ENCODE assay signal across 24 cellular contexts in the genomic region with DNA sequence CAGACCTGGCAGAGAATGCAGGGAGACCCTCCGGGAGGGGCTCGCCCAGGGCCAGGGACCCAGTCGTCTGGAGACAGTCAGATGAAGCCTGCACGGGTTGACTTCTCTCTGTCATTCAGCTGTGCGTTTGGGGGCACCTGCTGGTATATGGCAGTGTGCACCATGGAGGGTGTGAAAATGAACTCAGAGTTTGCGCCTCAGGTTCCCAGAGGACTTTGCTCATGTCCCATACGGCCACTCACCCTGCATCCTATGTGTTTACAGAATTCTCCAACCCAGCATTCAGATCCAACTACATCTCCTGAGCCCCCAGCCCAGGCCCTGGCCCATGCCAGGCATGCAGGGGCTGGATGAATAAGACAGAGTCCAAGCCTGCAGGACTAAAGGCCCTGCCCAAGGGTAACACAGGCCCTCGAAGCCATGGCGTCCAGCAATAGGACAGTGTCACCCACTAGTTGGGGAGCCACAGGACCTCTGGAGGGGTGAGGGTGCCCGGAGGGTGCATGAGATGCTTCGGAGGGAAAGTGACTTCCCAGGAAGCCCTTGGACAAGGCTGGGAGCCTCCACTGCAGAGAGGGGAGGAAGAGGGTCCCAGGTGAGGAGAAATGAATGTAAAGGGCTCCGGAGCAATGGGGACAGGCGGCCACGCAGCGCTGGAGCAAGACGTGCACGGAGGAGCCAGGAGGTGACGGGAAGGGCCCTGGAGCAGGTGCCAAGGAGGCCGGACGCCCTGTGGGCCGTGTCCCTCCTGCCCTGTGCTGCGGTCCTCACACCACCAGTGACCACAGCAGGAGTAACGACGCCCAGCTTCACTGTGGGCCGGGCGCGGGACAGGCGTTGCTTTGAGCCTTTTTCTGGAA. TPM values are rescaled to one million over a fixed set of nuclear protein-coding genes. Genes with fewer than 3 reads are reported as not detected.
DNase-seq lines count a peak whose midpoint lies in the region; ATAC-seq and TF ChIP-seq lines count a peak whose summit lies in the region.
"Had no signal": no experiment of that assay in that cellular context is flagged by ENCODE, and none has a peak within 500 bp of the region (broad histone marks: within the 10 kb centered on the region; RNA-seq: fewer than 3 reads in every experiment).

No MANE protein-coding gene starts in this region.

- H3K27ac ChIP-seq in gastroesophageal sphincter: peak overlapping the region in 3 of 4 donors; percentile 78 to 85 (median 80)
- H3K27ac ChIP-seq in neuronal stem cell (replicated peaks; ENCODE audit: low read length): no peak overlapping the region
- H3K27ac ChIP-seq in vagina: no peak overlapping the region
- H3K27ac ChIP-seq: right lobe of liver had no signal

- POLR2A ChIA-PET in activated naive CD8-positive, alpha-beta T cell treated with anti-CD3 and anti-CD28 coated beads, Interleukin-2, amount 10 ng/mL, durations not matched to agents 7 days and 5 days (lab: Charles Lee): no interaction called here

- H2BK120ac ChIP-seq in neuronal stem cell (ENCODE audit: low read depth, low read length): peak overlapping the region; percentile 37

- no peaks in the 10 kb centered on the region for H3K9me3 Mint-ChIP-seq in activated naive CD8-positive, alpha-beta T cell treated with anti-CD3 and anti-CD28 coated beads, Interleukin-2, amount 10 ng/mL, durations not matched to agents 7 days and 5 days
- no peaks in the 10 kb centered on the region for H3K9me3 Mint-ChIP-seq in activated naive CD8-positive, alpha-beta T cell treated with anti-CD3 and anti-CD28 coated beads, Interleukin-2, amount 50 U/mL, for 24 hours
- H3K9me3 Mint-ChIP-seq in stimulated activated memory B cell treated with anti-CD40 and anti-IgM and Interleukin-4, amounts not matched to agents 10 μg/mL and 1 μg/mL and 100 μg/mL, for 72 hours: no peaks in the 10 kb centered on the region
- H3K9me3 Mint-ChIP-seq: T-cell had no signal

- H3K27me3 ChIP-seq in gastroesophageal sphincter: no peaks in the 10 kb centered on the region
- no peaks in the 10 kb centered on the region for H3K27me3 ChIP-seq in neuronal stem cell (ENCODE audit: control insufficient read depth in 3 of 3, insufficient read depth in 3 of 3, low read depth in 1 of 3, low read length in 3 of 3)
- no peaks in the 10 kb centered on the region for H3K27me3 ChIP-seq in vagina
- H3K27me3 ChIP-seq: right lobe of liver had no signal

- no peak overlapping the region for H2AFZ ChIP-seq in neuronal stem cell (ENCODE audit: low read length)

- H2BK15ac ChIP-seq in neuronal stem cell (ENCODE audit: low read length): peak overlapping the region; percentile 82

- no peak for TF ChIP-seq EP300 in gastroesophageal sphincter (IDR thresholded peaks at IDR 0.05)

- no peak overlapping the region for H3K4me3 Mint-ChIP-seq in activated naive CD8-positive, alpha-beta T cell treated with anti-CD3 and anti-CD28 coated beads, Interleukin-2, amount 10 ng/mL, durations not matched to agents 7 days and 5 days
- H3K4me3 Mint-ChIP-seq in activated naive CD8-positive, alpha-beta T cell treated with anti-CD3 and anti-CD28 coated beads, Interleukin-2, amount 50 U/mL, for 24 hours: no peak overlapping the region
- H3K4me3 Mint-ChIP-seq in stimulated activated memory B cell treated with anti-CD40 and anti-IgM and Interleukin-4, amounts not matched to agents 10 μg/mL and 1 μg/mL and 100 μg/mL, for 72 hours: no peak overlapping the region
- H3K4me3 Mint-ChIP-seq: T-cell had no signal

- peak overlapping the region; percentile 86 for H2AK5ac ChIP-seq in neuronal stem cell (ENCODE audit: low read depth, low read length)

- H3K4me2 ChIP-seq in neuronal stem cell (ENCODE audit: insufficient read depth, low read length, poor library complexity, severe bottlenecking): no peak overlapping the region

- peaks cover 4% of the 10 kb centered on the region for H3K27me3 Mint-ChIP-seq in activated naive CD8-positive, alpha-beta T cell treated with anti-CD3 and anti-CD28 coated beads, Interleukin-2, amount 10 ng/mL, durations not matched to agents 7 days and 5 days
- peaks cover 10% of the 10 kb centered on the region for H3K27me3 Mint-ChIP-seq in activated naive CD8-positive, alpha-beta T cell treated with anti-CD3 and anti-CD28 coated beads, Interleukin-2, amount 50 U/mL, for 24 hours
- H3K27me3 Mint-ChIP-seq in stimulated activated memory B cell treated with anti-CD40 and anti-IgM and Interleukin-4, amounts not matched to agents 10 μg/mL and 1 μg/mL and 100 μg/mL, for 72 hours: peaks cover 74% of the 10 kb centered on the region

- H3K79me1 ChIP-seq in neuronal stem cell (ENCODE audit: low read depth, low read length): no peaks in the 10 kb centered on the region

- DNase-seq in activated naive CD8-positive, alpha-beta T cell treated with anti-CD3 and anti-CD28 coated beads, Interleukin-2, amount 10 ng/mL, durations not matched to agents 7 days and 5 days: peak; percentile 18
- DNase-seq in activated naive CD8-positive, alpha-beta T cell treated with anti-CD3 and anti-CD28 coated beads, Interleukin-2, amount 50 U/mL, for 24 hours: no peak
- DNase-seq in neuronal stem cell (ENCODE audit: low spot score) (no peak), ureter (ENCODE audit: low spot score) (peak; percentile 28), NCI-H146 treated with DMSO at 0.1 percent for 48 hours (lab: John Stamatoyannopoulos, UW; ENCODE audit: unreplicated experiment) (no peak), vagina (ENCODE audit: extremely low spot score in 2 of 2) (no peak)
- DNase-seq: activated CD4-positive, alpha-beta T cell treated with anti-CD3 and anti-CD28 coated beads for 48 hours; C1 segment of cervical spinal cord; GM23248; NCI-H1092 treated with DMSO at 0.1 percent for 48 hours; NCI-H2107; NCI-H524; occipital lobe; stimulated activated naive CD8-positive, alpha-beta T cell treated with anti-CD3 and anti-CD28 coated beads, Interleukin-15, Interleukin-2, amounts not matched to agents 100 U/mL and 50 U/mL, for 24 hours; T-cell had no signal

- no peak overlapping the region for H4K8ac ChIP-seq in neuronal stem cell (ENCODE audit: low read depth, low read length)

- intact Hi-C loops in vagina (cut with DNase I): no loop called here

- H3K36me3 ChIP-seq in gastroesophageal sphincter (no peaks in the 10 kb centered on the region), neuronal stem cell (replicated peaks in 1 of 2; ENCODE audit: control insufficient read depth in 2 of 2, insufficient read depth in 2 of 2, low read length in 2 of 2) (no peaks in the 10 kb centered on the region), vagina (no peaks in the 10 kb centered on the region)
- H3K36me3 ChIP-seq: right lobe of liver had no signal

- H3K9ac ChIP-seq in neuronal stem cell (ENCODE audit: low read depth, low read length, poor library complexity): peak overlapping the region; percentile 68

- H2BK12ac ChIP-seq in neuronal stem cell (ENCODE audit: low read length): no peak overlapping the region

- no peak overlapping the region for H3K14ac ChIP-seq in neuronal stem cell (ENCODE audit: low read length)

- TF ChIP-seq CTCF in gastroesophageal sphincter (IDR thresholded peaks at IDR 0.05) (no peak), vagina (IDR thresholded peaks at IDR 0.05) (no peak)

- H3K4me3 ChIP-seq in gastroesophageal sphincter (no peak overlapping the region), neuronal stem cell (ENCODE audit: low read length in 2 of 2) (no peak overlapping the region), vagina (no peak overlapping the region)
- H3K4me3 ChIP-seq: right lobe of liver had no signal

- no peaks in the 10 kb centered on the region for H3K36me3 Mint-ChIP-seq in activated naive CD8-positive, alpha-beta T cell treated with anti-CD3 and anti-CD28 coated beads, Interleukin-2, amount 10 ng/mL, durations not matched to agents 7 days and 5 days
- H3K36me3 Mint-ChIP-seq in activated naive CD8-positive, alpha-beta T cell treated with anti-CD3 and anti-CD28 coated beads, Interleukin-2, amount 50 U/mL, for 24 hours (ENCODE audit: low read depth): no peaks in the 10 kb centered on the region
- H3K36me3 Mint-ChIP-seq in stimulated activated memory B cell treated with anti-CD40 and anti-IgM and Interleukin-4, amounts not matched to agents 10 μg/mL and 1 μg/mL and 100 μg/mL, for 72 hours: no peaks in the 10 kb centered on the region

- H3K27ac Mint-ChIP-seq in activated naive CD8-positive, alpha-beta T cell treated with anti-CD3 and anti-CD28 coated beads, Interleukin-2, amount 10 ng/mL, durations not matched to agents 7 days and 5 days: no peak overlapping the region
- no peak overlapping the region for H3K27ac Mint-ChIP-seq in activated naive CD8-positive, alpha-beta T cell treated with anti-CD3 and anti-CD28 coated beads, Interleukin-2, amount 50 U/mL, for 24 hours
- no peak overlapping the region for H3K27ac Mint-ChIP-seq in stimulated activated memory B cell treated with anti-CD40 and anti-IgM and Interleukin-4, amounts not matched to agents 10 μg/mL and 1 μg/mL and 100 μg/mL, for 72 hours
- H3K27ac Mint-ChIP-seq: T-cell had no signal

- no peak for ATAC-seq in activated naive CD8-positive, alpha-beta T cell treated with anti-CD3 and anti-CD28 coated beads, Interleukin-2, amount 10 ng/mL, durations not matched to agents 7 days and 5 days (ENCODE audit: low read depth)
- no peak for ATAC-seq in activated naive CD8-positive, alpha-beta T cell treated with anti-CD3 and anti-CD28 coated beads, Interleukin-2, amount 50 U/mL, for 24 hours
- no peak for ATAC-seq in gastroesophageal sphincter
- no peak for ATAC-seq in stimulated activated memory B cell treated with anti-CD40 and anti-IgM and Interleukin-4, amounts not matched to agents 10 μg/mL and 1 μg/mL and 100 μg/mL, for 72 hours
- ATAC-seq: right lobe of liver; stimulated activated naive CD8-positive, alpha-beta T cell treated with anti-CD3 and anti-CD28 coated beads, Interleukin-15, Interleukin-2, amounts not matched to agents 100 U/mL and 50 U/mL, for 24 hours; T-cell had no signal

- peak overlapping the region; percentile 22 for H4K91ac ChIP-seq in neuronal stem cell (ENCODE audit: low read depth, low read length, poor library complexity)

- H3K4me1 ChIP-seq in gastroesophageal sphincter (peaks cover 4 to 62% (median 19%) of the 10 kb centered on the region in 3 donors), neuronal stem cell (ENCODE audit: control insufficient read depth in 2 of 2, insufficient read depth in 1 of 2, low read depth in 1 of 2, low read length in 2 of 2) (peaks cover 4 to 10% of the 10 kb centered on the region in 2 donors), vagina (peaks cover 25% of the 10 kb centered on the region)
- H3K4me1 ChIP-seq: right lobe of liver had no signal

- H3K23ac ChIP-seq in neuronal stem cell (ENCODE audit: low read depth, low read length, poor library complexity): peak overlapping the region; percentile 78

- peak overlapping the region; percentile 58 for H2BK5ac ChIP-seq in neuronal stem cell (ENCODE audit: low read length)

- 97 to 98% methylated on average over 10 to 13 of the region's 28 CpGs for WGBS in gastroesophageal sphincter (ENCODE audit: low coverage in 1 of 2), 2 donors
- no CpG with 5 or more reads among the region's 28 CpGs for WGBS in neuronal stem cell (ENCODE audit: extremely low coverage in 2 of 2, insufficient read length in 2 of 2, insufficient replicate concordance in 1 of 2), 2 donors

- H3K4ac ChIP-seq in neuronal stem cell (ENCODE audit: low read length): peak overlapping the region; percentile 68

- peak overlapping the region; percentile 73 for H3K18ac ChIP-seq in neuronal stem cell (ENCODE audit: low read length)

- H3K9me3 ChIP-seq in gastroesophageal sphincter (no peaks in the 10 kb centered on the region), neuronal stem cell (replicated peaks in 1 of 2; ENCODE audit: control insufficient read depth in 2 of 2, insufficient read depth in 1 of 2, low read depth in 1 of 2, low read length in 2 of 2) (no peaks in the 10 kb centered on the region), vagina (no peaks in the 10 kb centered on the region)
- H3K9me3 ChIP-seq: right lobe of liver had no signal

- peaks cover 11% of the 10 kb centered on the region for H3K4me1 Mint-ChIP-seq in activated naive CD8-positive, alpha-beta T cell treated with anti-CD3 and anti-CD28 coated beads, Interleukin-2, amount 10 ng/mL, durations not matched to agents 7 days and 5 days
- H3K4me1 Mint-ChIP-seq in activated naive CD8-positive, alpha-beta T cell treated with anti-CD3 and anti-CD28 coated beads, Interleukin-2, amount 50 U/mL, for 24 hours: peaks cover 18% of the 10 kb centered on the region
- no peaks in the 10 kb centered on the region for H3K4me1 Mint-ChIP-seq in stimulated activated memory B cell treated with anti-CD40 and anti-IgM and Interleukin-4, amounts not matched to agents 10 μg/mL and 1 μg/mL and 100 μg/mL, for 72 hours

- TF ChIP-seq POLR2A in gastroesophageal sphincter (IDR thresholded peaks at IDR 0.05): no peak
- TF ChIP-seq POLR2A in vagina (IDR thresholded peaks at IDR 0.05): no peak

RNA-seq across cellular contexts. Expression of a gene that starts 36.3 kb away (rescaled TPM):
- not detected for total RNA-seq in activated naive CD8-positive, alpha-beta T cell treated with anti-CD3 and anti-CD28 coated beads, Interleukin-2, amount 10 ng/mL, durations not matched to agents 7 days and 5 days
- total RNA-seq in gastroesophageal sphincter (10 to 100 TPM in 1 of 4 donors, 1 to 10 TPM in 1, under 1 TPM in 1, not detected in 1; 0.13 to 19.4 (median 1.9) TPM), ureter (not detected), vagina (50.6 TPM)
- polyA plus RNA-seq in neuronal stem cell (2013, experiment 1 of 2): not detected
- not detected for polyA plus RNA-seq in neuronal stem cell (2013, experiment 2 of 2)
- total RNA-seq: A673, endothelial cell of umbilical vein, fibroblast of villous mesenchyme, GM23248, HT-29, LHCN-M2, occipital lobe, T-cell, urinary bladder had no signal
- polyA plus RNA-seq: endothelial cell of umbilical vein, GM23248, urinary bladder had no signal

Comparison
In these comparisons a context has a peak if more than half of its experiments do, and no peak if none do; other contexts are left out.
1. DNase-seq: peak in activated naive CD8-positive, alpha-beta T cell treated with anti-CD3 and anti-CD28 coated beads, Interleukin-2, amount 10 ng/mL, durations not matched to agents 7 days and 5 days (single experiment) and ureter (single experiment); none in activated naive CD8-positive, alpha-beta T cell treated with anti-CD3 and anti-CD28 coated beads, Interleukin-2, amount 50 U/mL, for 24 hours (single experiment), neuronal stem cell (single experiment), NCI-H146 treated with DMSO at 0.1 percent for 48 hours (single experiment) and vagina (0 of 2).
2. H3K27ac ChIP-seq: peak in gastroesophageal sphincter (3 of 4); none in neuronal stem cell (single experiment) and vagina (single experiment).